Comparison of ENCODE assay signal across 17 cellular contexts in the genomic region with DNA sequence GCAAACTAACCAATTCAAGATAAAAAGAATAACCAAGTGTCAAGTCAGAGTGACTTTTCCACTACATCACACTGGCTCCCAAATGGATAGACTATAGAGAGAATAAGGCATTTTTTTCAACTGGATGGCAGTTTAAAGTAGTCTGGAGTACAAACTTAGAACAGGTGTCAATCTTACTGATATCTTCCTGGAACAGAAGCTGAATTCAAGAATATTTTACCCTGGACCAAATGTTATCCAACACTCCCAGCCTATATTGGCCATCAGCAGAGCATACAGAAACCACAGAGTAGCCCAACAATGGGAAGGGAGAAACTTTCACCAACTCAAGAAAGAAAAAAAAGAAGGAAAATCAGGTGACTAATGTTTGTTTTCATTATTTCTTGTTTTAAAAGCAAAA. TPM values are rescaled to one million over a fixed set of nuclear protein-coding genes. Genes with fewer than 3 reads are reported as not detected.
DNase-seq lines count a peak whose midpoint lies in the region; ATAC-seq and TF ChIP-seq lines count a peak whose summit lies in the region.
"Had no signal": no experiment of that assay in that cellular context is flagged by ENCODE, and none has a peak within 500 bp of the region (broad histone marks: within the 10 kb centered on the region; RNA-seq: fewer than 3 reads in every experiment).

No MANE protein-coding gene starts in this region.

- no peak for ATAC-seq in activated T-cell treated with anti-CD3 and anti-CD28 coated beads, Interleukin-2, amount 50 U/mL, for 72 hours (replicated peaks in 1 of 2)
- no peak for ATAC-seq in activated T-helper 17 cell treated with anti-CD3 and anti-CD28 coated beads, Interleukin-2, amount 50 U/mL, for 72 hours (replicated peaks)
- ATAC-seq: GM12878 had no signal

- H3K9me3 ChIP-seq in MM.1S (replicated peaks; ENCODE audit: insufficient read depth, low read length): no peaks in the 10 kb centered on the region
- H3K9me3 ChIP-seq in osteoblast (ENCODE audit: low read depth, low read length): no peaks in the 10 kb centered on the region

- no peak overlapping the region for H3K4me3 ChIP-seq in MM.1S (ENCODE audit: low read length)
- H3K4me3 ChIP-seq in osteoblast (ENCODE audit: insufficient read depth, low read length): no peak overlapping the region
- H3K4me3 ChIP-seq: BLaER1, GM12878 had no signal

- H3K79me2 ChIP-seq in MM.1S (ENCODE audit: low read length) (peaks cover 74% of the 10 kb centered on the region), osteoblast (ENCODE audit: insufficient read depth, low read length) (peaks cover 55% of the 10 kb centered on the region)

- H3K27me3 ChIP-seq in MM.1S (replicated peaks; ENCODE audit: insufficient read depth, low read length) (no peaks in the 10 kb centered on the region), osteoblast (ENCODE audit: insufficient read depth, low read length) (no peaks in the 10 kb centered on the region)
- H3K27me3 ChIP-seq: BLaER1 had no signal

- TF ChIP-seq CTCF in MM.1S (IDR thresholded peaks at IDR 0.05; ENCODE audit: low read length) (no peak), osteoblast (IDR thresholded peaks at IDR 0.05; ENCODE audit: extremely low read depth, low read depth, low read length) (no peak), glutamatergic neuron (IDR thresholded peaks at IDR 0.05; ENCODE audit: partially characterized antibody, unreplicated experiment) (no peak)

- no peak overlapping the region for H3K9ac ChIP-seq in MM.1S (ENCODE audit: low read length)
- H3K9ac ChIP-seq: BLaER1 had no signal

- H3K4me1 ChIP-seq in MM.1S (ENCODE audit: low read length) (peaks cover 11% of the 10 kb centered on the region), osteoblast (ENCODE audit: insufficient read depth, low read length) (no peaks in the 10 kb centered on the region)
- H3K4me1 ChIP-seq: BLaER1 had no signal

- DNase-seq in activated T-cell treated with anti-CD3 and anti-CD28 coated beads, Interleukin-2, amount 50 U/mL, for 72 hours: no peak
- no peak for DNase-seq in activated T-cell treated with anti-CD3 and anti-CD28 coated beads for 4 hours
- no peak for DNase-seq in MM.1S
- DNase-seq in osteoblast (ENCODE audit: insufficient read length, low spot score, missing footprints): peak; percentile 19
- DNase-seq in glutamatergic neuron: no peak
- no peak for DNase-seq in cerebellar cortex (ENCODE audit: low spot score)
- no peak for DNase-seq in activated CD4-positive, CD25-positive, alpha-beta regulatory T cell treated with anti-CD3 and anti-CD28 coated beads, Interleukin-2, amount 50 U/mL, for 72 hours
- DNase-seq: 8988T; Calu3; CD4-positive, alpha-beta memory T cell; DND-41; EL; H9 had no signal

- H3K27ac ChIP-seq in MM.1S (ENCODE audit: low read length) (peak overlapping the region; percentile 58), osteoblast (ENCODE audit: low read depth, low read length) (no peak overlapping the region)
- H3K27ac ChIP-seq: BLaER1 had no signal

- H2AFZ ChIP-seq in MM.1S (ENCODE audit: low read length) (no peak overlapping the region), osteoblast (ENCODE audit: low read length) (no peak overlapping the region)

- H3K4me2 ChIP-seq in MM.1S (ENCODE audit: low read depth, low read length) (peak overlapping the region; percentile 5; the same call in 1 of the 2 replicates), osteoblast (ENCODE audit: insufficient read depth, low read length) (no peak overlapping the region)
- H3K4me2 ChIP-seq: BLaER1 had no signal

- peaks cover 12 to 30% of the 10 kb centered on the region in 2 donors for H3K36me3 Mint-ChIP-seq in activated T-cell treated with anti-CD3 and anti-CD28 coated beads, Interleukin-2, amount 50 U/mL, for 72 hours (ENCODE audit: insufficient read depth in 2 of 2)
- H3K36me3 Mint-ChIP-seq in activated T-helper 17 cell treated with anti-CD3 and anti-CD28 coated beads, Interleukin-2, amount 50 U/mL, for 72 hours (ENCODE audit: low read depth): peaks cover 61% of the 10 kb centered on the region
- H3K36me3 Mint-ChIP-seq in glutamatergic neuron (ENCODE audit: unreplicated experiment): peaks cover 15% of the 10 kb centered on the region

- H4K20me1 ChIP-seq in MM.1S (ENCODE audit: insufficient read depth, low read length) (0 out of 2 replicates have a peak, but pooled peaks cover 7% of the 10 kb centered on the region), osteoblast (ENCODE audit: insufficient read depth, low read length) (peaks cover 18% of the 10 kb centered on the region)

- no peak overlapping the region for H3K4me3 Mint-ChIP-seq in activated T-cell treated with anti-CD3 and anti-CD28 coated beads, Interleukin-2, amount 50 U/mL, for 72 hours
- H3K4me3 Mint-ChIP-seq in activated T-helper 17 cell treated with anti-CD3 and anti-CD28 coated beads, Interleukin-2, amount 50 U/mL, for 72 hours: no peak overlapping the region
- H3K4me3 Mint-ChIP-seq in glutamatergic neuron (ENCODE audit: unreplicated experiment): no peak overlapping the region
- H3K4me3 Mint-ChIP-seq: CD14-positive monocyte; CD4-positive, alpha-beta memory T cell; H9 had no signal

- H3K9me2 ChIP-seq in MM.1S (replicated peaks; ENCODE audit: insufficient read depth, low read length): no peaks in the 10 kb centered on the region

- H3F3A ChIP-seq in MM.1S (ENCODE audit: insufficient read depth, low read length): peaks cover 5% of the 10 kb centered on the region; the same call in 1 of the 2 replicates

- H3K4me1 Mint-ChIP-seq in activated T-cell treated with anti-CD3 and anti-CD28 coated beads, Interleukin-2, amount 50 U/mL, for 72 hours (ENCODE audit: low read depth): peaks cover 9% of the 10 kb centered on the region
- H3K4me1 Mint-ChIP-seq in activated T-helper 17 cell treated with anti-CD3 and anti-CD28 coated beads, Interleukin-2, amount 50 U/mL, for 72 hours: peaks cover 21% of the 10 kb centered on the region
- H3K4me1 Mint-ChIP-seq in glutamatergic neuron (ENCODE audit: low read depth, unreplicated experiment): no peaks in the 10 kb centered on the region

- peaks cover 2 to 3% of the 10 kb centered on the region in 2 donors for H3K9me3 Mint-ChIP-seq in activated T-cell treated with anti-CD3 and anti-CD28 coated beads, Interleukin-2, amount 50 U/mL, for 72 hours
- H3K9me3 Mint-ChIP-seq in activated T-helper 17 cell treated with anti-CD3 and anti-CD28 coated beads, Interleukin-2, amount 50 U/mL, for 72 hours: peaks cover 8% of the 10 kb centered on the region
- H3K9me3 Mint-ChIP-seq in glutamatergic neuron (ENCODE audit: unreplicated experiment): peaks cover 2% of the 10 kb centered on the region

- H3K36me3 ChIP-seq in MM.1S (replicated peaks; ENCODE audit: insufficient read depth, low read length) (0 out of 2 replicates have a peak, but pooled peaks cover 6% of the 10 kb centered on the region), osteoblast (ENCODE audit: insufficient read depth, low read length) (peaks cover 20% of the 10 kb centered on the region)

- no peaks in the 10 kb centered on the region for H3K27me3 Mint-ChIP-seq in activated T-cell treated with anti-CD3 and anti-CD28 coated beads, Interleukin-2, amount 50 U/mL, for 72 hours (ENCODE audit: low read depth)
- H3K27me3 Mint-ChIP-seq in activated T-helper 17 cell treated with anti-CD3 and anti-CD28 coated beads, Interleukin-2, amount 50 U/mL, for 72 hours: no peaks in the 10 kb centered on the region
- H3K27me3 Mint-ChIP-seq in glutamatergic neuron (ENCODE audit: unreplicated experiment): peaks cover 2% of the 10 kb centered on the region
- H3K27me3 Mint-ChIP-seq: CD4-positive, alpha-beta memory T cell had no signal

- peak overlapping the region; percentile 75 for H3K27ac Mint-ChIP-seq in activated T-cell treated with anti-CD3 and anti-CD28 coated beads, Interleukin-2, amount 50 U/mL, for 72 hours
- peak overlapping the region; percentile 26 for H3K27ac Mint-ChIP-seq in activated T-helper 17 cell treated with anti-CD3 and anti-CD28 coated beads, Interleukin-2, amount 50 U/mL, for 72 hours
- no peak overlapping the region for H3K27ac Mint-ChIP-seq in glutamatergic neuron (ENCODE audit: unreplicated experiment)

RNA-seq across cellular contexts. Expression of a gene that starts 11.5 kb away (rescaled TPM):
- 10 to 100 TPM; 23.3 to 23.5 TPM for total RNA-seq in activated T-cell treated with anti-CD3 and anti-CD28 coated beads, Interleukin-2, amount 50 U/mL, for 72 hours
- 10 to 100 TPM; 13.4 to 33.6 TPM for total RNA-seq in activated T-helper 17 cell treated with anti-CD3 and anti-CD28 coated beads, Interleukin-2, amount 50 U/mL, for 72 hours
- 36.9 and 42.4 TPM in 2 replicates for total RNA-seq in osteoblast
- total RNA-seq in glutamatergic neuron (ENCODE audit: unreplicated experiment): 17.2 TPM

RNA-seq across cellular contexts. Expression of a gene that starts 30.5 kb away (rescaled TPM):
- 10 to 100 TPM; 51.4 to 56.7 TPM for total RNA-seq in activated T-cell treated with anti-CD3 and anti-CD28 coated beads, Interleukin-2, amount 50 U/mL, for 72 hours
- 10 to 100 TPM; 54.2 to 64.1 TPM for total RNA-seq in activated T-helper 17 cell treated with anti-CD3 and anti-CD28 coated beads, Interleukin-2, amount 50 U/mL, for 72 hours
- total RNA-seq in osteoblast: 4.0 and 5.3 TPM in 2 replicates
- total RNA-seq in glutamatergic neuron (ENCODE audit: unreplicated experiment): 7.2 TPM
